ENCODE assay signal across 10 cellular contexts in genomic region chr20:51366155-51366886, GRCh38.
DNase-seq lines count a peak whose midpoint lies in the region; ATAC-seq and TF ChIP-seq lines count a peak whose summit lies in the region.
"Had no signal": no experiment of that assay in that cellular context is flagged by ENCODE, and none has a peak within 500 bp of the region (broad histone marks: within the 10 kb centered on the region; RNA-seq: fewer than 3 reads in every experiment).

No MANE protein-coding gene starts in this region.

- no peak for TF ChIP-seq CTCF in foreskin fibroblast (IDR thresholded peaks at IDR 0.05; ENCODE audit: low read depth, low read length)

- H3K36me3 ChIP-seq in rectal smooth muscle tissue (ENCODE audit: control insufficient read depth, insufficient read depth, low read length): no peaks in the 10 kb centered on the region

- H3K4me3 Mint-ChIP-seq in effector memory CD8-positive, alpha-beta T cell: no peak overlapping the region

- no peaks in the 10 kb centered on the region for H3K4me1 ChIP-seq in rectal smooth muscle tissue (ENCODE audit: control insufficient read depth, insufficient read depth, low read length)

- H3K4me3 ChIP-seq in foreskin fibroblast (ENCODE audit: low read depth in 1 of 2, low read length in 2 of 2) (no peak overlapping the region), rectal smooth muscle tissue (ENCODE audit: low read length) (no peak overlapping the region)

- peaks cover 6% of the 10 kb centered on the region for H3K36me3 Mint-ChIP-seq in effector memory CD8-positive, alpha-beta T cell (ENCODE audit: insufficient read depth)

- H3K27ac ChIP-seq in rectal smooth muscle tissue (ENCODE audit: low read depth, low read length): peak overlapping the region; percentile 53

- H3K9me3 Mint-ChIP-seq in effector memory CD8-positive, alpha-beta T cell: no peaks in the 10 kb centered on the region

- DNase-seq in EH (ENCODE audit: low read depth): peak; percentile 100
- peak; percentile 86 for DNase-seq in SW480 (ENCODE audit: low spot score)
- peak; percentile 99 to 100 for DNase-seq in foreskin fibroblast
- DNase-seq in effector memory CD8-positive, alpha-beta T cell: no peak
- no peak for DNase-seq in inferior parietal cortex (ENCODE audit: extremely low spot score)
- DNase-seq: activated CD8-positive, alpha-beta memory T cell treated with anti-CD3 and anti-CD28 coated beads, Interleukin-2, amount 50 U/mL, for 4 hours; DND-41 had no signal

- H3K4me1 Mint-ChIP-seq in effector memory CD8-positive, alpha-beta T cell (ENCODE audit: low read depth in 2 of 2): no peaks in the 10 kb centered on the region

- no peak overlapping the region for H3K9ac ChIP-seq in rectal smooth muscle tissue (ENCODE audit: low read length)

- no peak overlapping the region for H3K27ac Mint-ChIP-seq in effector memory CD8-positive, alpha-beta T cell

- H3K27me3 ChIP-seq in rectal smooth muscle tissue (ENCODE audit: control insufficient read depth, insufficient read depth, low read length): no peaks in the 10 kb centered on the region

- peaks cover 0 to 8% of the 10 kb centered on the region in 2 donors for H3K27me3 Mint-ChIP-seq in effector memory CD8-positive, alpha-beta T cell

- ATAC-seq in GM19328 (IDR thresholded peaks at IDR 0.05; ENCODE audit: unreplicated experiment): no peak
- no peak for ATAC-seq in effector memory CD8-positive, alpha-beta T cell (replicated peaks)
- no peak for ATAC-seq in HG03565 (IDR thresholded peaks at IDR 0.05; ENCODE audit: unreplicated experiment)

Comparison
In these comparisons a context has a peak if more than half of its experiments do, and no peak if none do; other contexts are left out.
1. DNase-seq: peak in EH (single experiment), SW480 (single experiment) and foreskin fibroblast (2 of 2); none in effector memory CD8-positive, alpha-beta T cell (0 of 3) and inferior parietal cortex (single experiment).